In genomic region chr4:184287697-184288255, GRCh38 we compare ENCODE assay signal across 1 cellular context.
TF ChIP-seq lines count a peak whose summit lies in the region.

No MANE protein-coding gene starts in this region.

TF ChIP-seq in HepG2, 621 proteins besides CTCF, POLR2A, EP300 and RAD21 (continued from another document and continues in another):
- no peak for TF ChIP-seq ZBTB43 (CRISPR knock-in tag; conservative IDR thresholded peaks at IDR 0.05)
- TF ChIP-seq MATR3 (CRISPR knock-in tag; IDR thresholded peaks at IDR 0.05), result no peak
- no peak for TF ChIP-seq PLRG1 (conservative IDR thresholded peaks at IDR 0.05)
- no peak for TF ChIP-seq ZNF333 (CRISPR knock-in tag; IDR thresholded peaks at IDR 0.05; ENCODE audit: borderline replicate concordance)
- no peak for TF ChIP-seq HOXA7 (CRISPR knock-in tag; IDR thresholded peaks at IDR 0.05)
- TF ChIP-seq TFDP2 (CRISPR knock-in tag; IDR thresholded peaks at IDR 0.05), result no peak
- no peak for TF ChIP-seq ZSCAN31 (CRISPR knock-in tag; IDR thresholded peaks at IDR 0.05; ENCODE audit: low read depth)
- TF ChIP-seq BHLHE40 (IDR thresholded peaks at IDR 0.05; ENCODE audit: low read length), result no peak
- no peak for TF ChIP-seq POLR2AphosphoS2 (IDR thresholded peaks at IDR 0.05; ENCODE audit: low read depth, low read length)
- TF ChIP-seq SNAPC2 (CRISPR knock-in tag; IDR thresholded peaks at IDR 0.05), result no peak
- TF ChIP-seq JUN (CRISPR knock-in tag; IDR thresholded peaks at IDR 0.05), result no peak
- TF ChIP-seq HNF1A (IDR thresholded peaks at IDR 0.05; ENCODE audit: low read depth), result no peak
- TF ChIP-seq HNF1A (CRISPR knock-in tag; IDR thresholded peaks at IDR 0.05; ENCODE audit: borderline replicate concordance), result no peak
- no peak for TF ChIP-seq ARNTL (CRISPR knock-in tag; IDR thresholded peaks at IDR 0.05)
- no peak for TF ChIP-seq ZNF589 (CRISPR knock-in tag; conservative IDR thresholded peaks at IDR 0.05)
- TF ChIP-seq ZNF510 (CRISPR knock-in tag; IDR thresholded peaks at IDR 0.05; ENCODE audit: low read depth), result no peak
- no peak for TF ChIP-seq POGK (CRISPR knock-in tag; conservative IDR thresholded peaks at IDR 0.05)
- no peak for TF ChIP-seq CBX1 (IDR thresholded peaks at IDR 0.05; ENCODE audit: low read depth)
- peak; percentile 32; the same call in 1 of the 2 replicates for TF ChIP-seq PHF8 (CRISPR knock-in tag; IDR thresholded peaks at IDR 0.05)
- TF ChIP-seq KDM2A (CRISPR knock-in tag; IDR thresholded peaks at IDR 0.05; ENCODE audit: borderline replicate concordance, low read depth), result no peak; the same call in 1 of the 2 replicates
- no peak for TF ChIP-seq TCF7 (IDR thresholded peaks at IDR 0.05; ENCODE audit: low read depth)
- no peak for TF ChIP-seq ATM (IDR thresholded peaks at IDR 0.05; ENCODE audit: borderline replicate concordance)
- TF ChIP-seq FOXA3 (CRISPR knock-in tag; IDR thresholded peaks at IDR 0.05), result peak; percentile 37
- TF ChIP-seq CERS6 (CRISPR knock-in tag; IDR thresholded peaks at IDR 0.05), result no peak
- TF ChIP-seq CHD4 (IDR thresholded peaks at IDR 0.05; ENCODE audit: borderline replicate concordance, low read length), result no peak
- TF ChIP-seq ZNF552 (CRISPR knock-in tag; IDR thresholded peaks at IDR 0.05; ENCODE audit: borderline replicate concordance), result no peak
- no peak for TF ChIP-seq BCLAF1 (IDR thresholded peaks at IDR 0.05)
- TF ChIP-seq FOXO4 (CRISPR knock-in tag; conservative IDR thresholded peaks at IDR 0.05), result no peak
- TF ChIP-seq ZNF784 (CRISPR knock-in tag; IDR thresholded peaks at IDR 0.05; ENCODE audit: borderline replicate concordance), result no peak
- TF ChIP-seq NR2F1 (CRISPR knock-in tag; IDR thresholded peaks at IDR 0.05), result no peak
- TF ChIP-seq ZNF687 (CRISPR knock-in tag; IDR thresholded peaks at IDR 0.05), result peak; percentile 15; the same call in 1 of the 2 replicates
- TF ChIP-seq SMARCC2 (IDR thresholded peaks at IDR 0.05), result no peak
- TF ChIP-seq KDM5A (IDR thresholded peaks at IDR 0.05; ENCODE audit: borderline replicate concordance, low read length), result no peak
- TF ChIP-seq PITX1 (CRISPR knock-in tag; IDR thresholded peaks at IDR 0.05), result no peak
- TF ChIP-seq ZNF354B (CRISPR knock-in tag; IDR thresholded peaks at IDR 0.05), result no peak
- TF ChIP-seq ZBTB4 (CRISPR knock-in tag; IDR thresholded peaks at IDR 0.05; ENCODE audit: borderline replicate concordance), result no peak
- no peak for TF ChIP-seq FOSL2 (CRISPR knock-in tag; IDR thresholded peaks at IDR 0.05)
